ENCODE assay signal across 12 cellular contexts in genomic region chr5:179617930-179618329, GRCh38. TPM values are rescaled to one million over a fixed set of nuclear protein-coding genes. Genes with fewer than 3 reads are reported as not detected.
DNase-seq lines count a peak whose midpoint lies in the region; ATAC-seq and TF ChIP-seq lines count a peak whose summit lies in the region.
"Had no signal": no experiment of that assay in that cellular context is flagged by ENCODE, and none has a peak within 500 bp of the region (broad histone marks: within the 10 kb centered on the region; RNA-seq: fewer than 3 reads in every experiment).

No MANE protein-coding gene starts in this region.

- WGBS in H9 (ENCODE audit: extremely low coverage, insufficient read length, low lambda C conversion rate), result no CpG with 5 or more reads among the region's 7 CpGs

- H3K4me3 Mint-ChIP-seq in CD4-positive, CD25-positive, alpha-beta regulatory T cell, result peak overlapping the region in 3 of 4 donors; percentile 3 to 78 (median 15)
- H3K4me3 Mint-ChIP-seq in H9 (no peak overlapping the region; a peak in 1 of 5 replicates), nephron progenitor cell (peak overlapping the region; percentile 25)

- no peak overlapping the region for H2AFZ ChIP-seq in H9 (ENCODE audit: low read length)

- H2BK15ac ChIP-seq in H9 (ENCODE audit: low read depth, low read length), result no peak overlapping the region

- H3K9me3 ChIP-seq in CD4-positive, CD25-positive, alpha-beta regulatory T cell (ENCODE audit: control insufficient read depth in 2 of 2, low read length in 2 of 2), result no peaks in the 10 kb centered on the region
- H3K9me3 ChIP-seq in H9 (ENCODE audit: control insufficient read depth, low read depth, low read length) (no peaks in the 10 kb centered on the region), adipocyte (ENCODE audit: control insufficient read depth, low read length) (no peaks in the 10 kb centered on the region)
- H3K9me3 ChIP-seq: psoas muscle had no signal

- no peak overlapping the region for H4K8ac ChIP-seq in H9 (replicated peaks; ENCODE audit: insufficient read length, low read depth, low read length)

- H3K56ac ChIP-seq in H9 (ENCODE audit: insufficient read length, low read depth, low read length), result no peak overlapping the region

- peak overlapping the region; percentile 63 for H3K27ac ChIP-seq in CD4-positive, CD25-positive, alpha-beta regulatory T cell (ENCODE audit: insufficient read depth, low read length, poor library complexity, severe bottlenecking)
- H3K27ac ChIP-seq in H9 (ENCODE audit: insufficient read length, low read depth, low read length), result no peak overlapping the region
- H3K27ac ChIP-seq: psoas muscle had no signal

- H3K23me2 ChIP-seq in H9 (ENCODE audit: insufficient read length, low read depth, low read length, poor library complexity, severe bottlenecking), result peaks cover under 1% of the 10 kb centered on the region

- ATAC-seq in CD4-positive, CD25-positive, alpha-beta regulatory T cell (ENCODE audit: low read depth in 2 of 2), result no peak
- no peak for ATAC-seq in HG02678 (IDR thresholded peaks at IDR 0.05; ENCODE audit: unreplicated experiment)
- ATAC-seq in GM18505 (IDR thresholded peaks at IDR 0.05; ENCODE audit: unreplicated experiment), result no peak
- no peak for ATAC-seq in GM18517 (IDR thresholded peaks at IDR 0.05; ENCODE audit: unreplicated experiment)
- ATAC-seq: psoas muscle had no signal

- peaks cover 92% of the 10 kb centered on the region for H3K36me3 ChIP-seq in CD4-positive, CD25-positive, alpha-beta regulatory T cell (ENCODE audit: control insufficient read depth, insufficient read depth, low read length)
- peaks cover 97% of the 10 kb centered on the region for H3K36me3 ChIP-seq in adipocyte (ENCODE audit: control insufficient read depth, insufficient read depth, low read length, severe bottlenecking)

- peak overlapping the region; percentile 26 to 82 (median 81) for H3K27ac Mint-ChIP-seq in CD4-positive, CD25-positive, alpha-beta regulatory T cell
- H3K27ac Mint-ChIP-seq in H9 (peak overlapping the region in 2 of 3 experiments; percentile 7 to 64; a peak in 3 of 7 replicates), nephron progenitor cell (peak overlapping the region; percentile 94)

- H3K36me3 Mint-ChIP-seq in CD4-positive, CD25-positive, alpha-beta regulatory T cell, result peaks cover 73% of the 10 kb centered on the region
- H3K36me3 Mint-ChIP-seq in H9 (ENCODE audit: insufficient read depth in 1 of 3, low read depth in 3 of 3) (peaks cover 80 to 98% (median 94%) of the 10 kb centered on the region in 3 experiments), nephron progenitor cell (ENCODE audit: low read depth) (peaks cover 93% of the 10 kb centered on the region)

- peaks cover 43 to 84% (median 63%) of the 10 kb centered on the region in 4 donors for H3K4me1 Mint-ChIP-seq in CD4-positive, CD25-positive, alpha-beta regulatory T cell
- H3K4me1 Mint-ChIP-seq in H9 (peaks cover 48 to 59% of the 10 kb centered on the region in 2 experiments), nephron progenitor cell (peaks cover 80% of the 10 kb centered on the region)

- no peak overlapping the region for H3K4me2 ChIP-seq in H9 (ENCODE audit: insufficient read depth, insufficient read length, low read length)

- peaks cover 3% of the 10 kb centered on the region for H3K27me3 Mint-ChIP-seq in CD4-positive, CD25-positive, alpha-beta regulatory T cell
- H3K27me3 Mint-ChIP-seq in H9 (ENCODE audit: low read depth) (no peaks in the 10 kb centered on the region), nephron progenitor cell (ENCODE audit: low read depth, poor library complexity) (peaks cover 2% of the 10 kb centered on the region)

- H3K27me3 ChIP-seq in CD4-positive, CD25-positive, alpha-beta regulatory T cell (ENCODE audit: control insufficient read depth, insufficient read depth, low read length), result no peaks in the 10 kb centered on the region
- H3K27me3 ChIP-seq in H9 (ENCODE audit: insufficient read depth, low read length) (no peaks in the 10 kb centered on the region), adipocyte (replicated peaks; ENCODE audit: control insufficient read depth, insufficient read depth, low read length) (no peaks in the 10 kb centered on the region)

- H3K4me3 ChIP-seq in CD4-positive, CD25-positive, alpha-beta regulatory T cell (ENCODE audit: low read depth, low read length), result peak overlapping the region; percentile 17
- peak overlapping the region; percentile 4 for H3K4me3 ChIP-seq in adipocyte (ENCODE audit: low read length)
- H3K4me3 ChIP-seq: lung had no signal

- H3K14ac ChIP-seq in H9 (ENCODE audit: insufficient read depth, low read length), result no peak overlapping the region

- no peaks in the 10 kb centered on the region for H4K20me1 ChIP-seq in H9 (ENCODE audit: control insufficient read depth, insufficient read depth, insufficient read length)

- no peak overlapping the region for H3K4ac ChIP-seq in H9 (ENCODE audit: low read depth, low read length)

- H4K5ac ChIP-seq in H9 (ENCODE audit: insufficient read length, low read depth, low read length), result no peak overlapping the region

- no peak overlapping the region for H2BK12ac ChIP-seq in H9 (ENCODE audit: insufficient read length, low read depth, low read length)

- no peak overlapping the region for H3K9ac ChIP-seq in H9 (ENCODE audit: extremely low read depth, insufficient read length, low read length)
- peak overlapping the region; percentile 89 for H3K9ac ChIP-seq in adipocyte (ENCODE audit: low read length)

- DNase-seq in CD4-positive, CD25-positive, alpha-beta regulatory T cell, result no peak
- no peak for DNase-seq in H9
- no peak for DNase-seq in adipocyte (ENCODE audit: low read depth)
- DNase-seq in nephron progenitor cell, result no peak
- DNase-seq: Kasumi-1; psoas muscle; stimulated activated CD4-positive, alpha-beta T cell treated with anti-CD3 and anti-CD28 coated beads, Interleukin-2, amount 100 ng/mL, for 48 hours; stimulated activated naive CD4-positive, alpha-beta T cell treated with Interleukin-2 at 50 U/mL for 16 hours had no signal

- no peak overlapping the region for H2BK5ac ChIP-seq in H9 (ENCODE audit: insufficient read length, low read length)

- H3K18ac ChIP-seq in H9 (ENCODE audit: insufficient read length, low read depth, low read length), result no peak overlapping the region

- H2BK20ac ChIP-seq in H9 (ENCODE audit: low read depth, low read length, poor library complexity, severe bottlenecking), result no peak overlapping the region

- no peak overlapping the region for H2BK120ac ChIP-seq in H9 (ENCODE audit: low read depth, low read length, poor library complexity, severe bottlenecking)

- TF ChIP-seq POLR2A in GM18505 (IDR thresholded peaks at IDR 0.05; ENCODE audit: borderline replicate concordance, extremely low read depth, insufficient read depth, insufficient read length), result no peak

- no peaks in the 10 kb centered on the region for H3K9me3 Mint-ChIP-seq in CD4-positive, CD25-positive, alpha-beta regulatory T cell
- H3K9me3 Mint-ChIP-seq in H9, result peaks cover 2% of the 10 kb centered on the region in 2 experiments; a peak in 4 of 5 replicates
- no peaks in the 10 kb centered on the region for H3K9me3 Mint-ChIP-seq in nephron progenitor cell

- H3K79me1 ChIP-seq in H9 (ENCODE audit: insufficient read depth, low read depth, low read length, poor library complexity, severe bottlenecking), result peaks cover 10% of the 10 kb centered on the region

- no peak overlapping the region for H2AK5ac ChIP-seq in H9 (ENCODE audit: insufficient read length, low read length)

- TF ChIP-seq CTCF in H9 (conservative IDR thresholded peaks at IDR 0.05) (no peak), nephron progenitor cell (IDR thresholded peaks at IDR 0.05) (no peak)

- H3K4me1 ChIP-seq in CD4-positive, CD25-positive, alpha-beta regulatory T cell (ENCODE audit: control insufficient read depth, insufficient read depth, low read length, poor library complexity, severe bottlenecking), result peaks cover 58% of the 10 kb centered on the region
- peaks cover 3% of the 10 kb centered on the region for H3K4me1 ChIP-seq in H9 (ENCODE audit: insufficient read depth, low read length)
- peaks cover 66% of the 10 kb centered on the region for H3K4me1 ChIP-seq in adipocyte (ENCODE audit: control insufficient read depth, insufficient read depth, low read length)

- no peak overlapping the region for H4K91ac ChIP-seq in H9 (ENCODE audit: insufficient read length, low read depth, low read length)

- H3K23ac ChIP-seq in H9 (ENCODE audit: insufficient read length, low read depth, low read length), result no peak overlapping the region

- H3K79me2 ChIP-seq in H9 (ENCODE audit: insufficient read depth, low read length), result peaks cover 26% of the 10 kb centered on the region

- no peak overlapping the region for H3T11ph ChIP-seq in H9 (ENCODE audit: low read length)

RNA-seq across cellular contexts. Expression of gene HNRNPH1, which starts 5.5 kb away (rescaled TPM):
- total RNA-seq in CD4-positive, CD25-positive, alpha-beta regulatory T cell, result 2,049 TPM
- 100 to 1,000 TPM; 102 to 155 (median 130) TPM for polyA plus RNA-seq in CD4-positive, CD25-positive, alpha-beta regulatory T cell
- 1,042 and 1,066 TPM in 2 replicates for total RNA-seq in H9 (2021)

Comparison
In these comparisons a context has a peak if more than half of its experiments do, and no peak if none do; other contexts are left out.
1. H3K27ac Mint-ChIP-seq: peak in every context shown above with its lines; median percentile 94 in nephron progenitor cell; 81 in CD4-positive, CD25-positive, alpha-beta regulatory T cell; 36 in H9.
2. H3K4me3 Mint-ChIP-seq: peak in CD4-positive, CD25-positive, alpha-beta regulatory T cell (3 of 4) and nephron progenitor cell (single experiment); none in H9 (0 of 2).